ENCODE assay signal across 1 cellular context in the genomic region with DNA sequence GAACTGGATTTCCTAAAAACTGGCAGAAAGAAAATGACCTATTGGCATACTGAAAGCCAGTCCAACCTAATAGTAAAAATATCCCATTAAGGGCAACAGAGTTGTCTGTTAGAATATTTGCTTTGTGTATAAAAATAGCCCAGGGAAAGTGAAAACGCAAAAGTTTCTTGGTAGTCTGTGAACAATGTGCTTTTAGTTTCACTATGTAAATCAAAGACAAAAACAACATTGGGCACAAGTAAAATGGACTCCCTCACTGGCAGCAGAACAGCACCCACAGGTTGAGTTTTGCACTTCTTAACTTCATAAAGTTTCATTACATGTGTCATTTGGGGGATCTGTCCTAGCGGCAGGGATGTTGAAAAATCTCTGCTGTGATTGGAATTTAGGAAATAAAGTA.
TF ChIP-seq lines count a peak whose summit lies in the region.

No MANE protein-coding gene starts in this region.

TF ChIP-seq in GM23338, 12 proteins besides CTCF, POLR2A, EP300 and RAD21 (continued from another document):
- TF ChIP-seq, protein P1, sequence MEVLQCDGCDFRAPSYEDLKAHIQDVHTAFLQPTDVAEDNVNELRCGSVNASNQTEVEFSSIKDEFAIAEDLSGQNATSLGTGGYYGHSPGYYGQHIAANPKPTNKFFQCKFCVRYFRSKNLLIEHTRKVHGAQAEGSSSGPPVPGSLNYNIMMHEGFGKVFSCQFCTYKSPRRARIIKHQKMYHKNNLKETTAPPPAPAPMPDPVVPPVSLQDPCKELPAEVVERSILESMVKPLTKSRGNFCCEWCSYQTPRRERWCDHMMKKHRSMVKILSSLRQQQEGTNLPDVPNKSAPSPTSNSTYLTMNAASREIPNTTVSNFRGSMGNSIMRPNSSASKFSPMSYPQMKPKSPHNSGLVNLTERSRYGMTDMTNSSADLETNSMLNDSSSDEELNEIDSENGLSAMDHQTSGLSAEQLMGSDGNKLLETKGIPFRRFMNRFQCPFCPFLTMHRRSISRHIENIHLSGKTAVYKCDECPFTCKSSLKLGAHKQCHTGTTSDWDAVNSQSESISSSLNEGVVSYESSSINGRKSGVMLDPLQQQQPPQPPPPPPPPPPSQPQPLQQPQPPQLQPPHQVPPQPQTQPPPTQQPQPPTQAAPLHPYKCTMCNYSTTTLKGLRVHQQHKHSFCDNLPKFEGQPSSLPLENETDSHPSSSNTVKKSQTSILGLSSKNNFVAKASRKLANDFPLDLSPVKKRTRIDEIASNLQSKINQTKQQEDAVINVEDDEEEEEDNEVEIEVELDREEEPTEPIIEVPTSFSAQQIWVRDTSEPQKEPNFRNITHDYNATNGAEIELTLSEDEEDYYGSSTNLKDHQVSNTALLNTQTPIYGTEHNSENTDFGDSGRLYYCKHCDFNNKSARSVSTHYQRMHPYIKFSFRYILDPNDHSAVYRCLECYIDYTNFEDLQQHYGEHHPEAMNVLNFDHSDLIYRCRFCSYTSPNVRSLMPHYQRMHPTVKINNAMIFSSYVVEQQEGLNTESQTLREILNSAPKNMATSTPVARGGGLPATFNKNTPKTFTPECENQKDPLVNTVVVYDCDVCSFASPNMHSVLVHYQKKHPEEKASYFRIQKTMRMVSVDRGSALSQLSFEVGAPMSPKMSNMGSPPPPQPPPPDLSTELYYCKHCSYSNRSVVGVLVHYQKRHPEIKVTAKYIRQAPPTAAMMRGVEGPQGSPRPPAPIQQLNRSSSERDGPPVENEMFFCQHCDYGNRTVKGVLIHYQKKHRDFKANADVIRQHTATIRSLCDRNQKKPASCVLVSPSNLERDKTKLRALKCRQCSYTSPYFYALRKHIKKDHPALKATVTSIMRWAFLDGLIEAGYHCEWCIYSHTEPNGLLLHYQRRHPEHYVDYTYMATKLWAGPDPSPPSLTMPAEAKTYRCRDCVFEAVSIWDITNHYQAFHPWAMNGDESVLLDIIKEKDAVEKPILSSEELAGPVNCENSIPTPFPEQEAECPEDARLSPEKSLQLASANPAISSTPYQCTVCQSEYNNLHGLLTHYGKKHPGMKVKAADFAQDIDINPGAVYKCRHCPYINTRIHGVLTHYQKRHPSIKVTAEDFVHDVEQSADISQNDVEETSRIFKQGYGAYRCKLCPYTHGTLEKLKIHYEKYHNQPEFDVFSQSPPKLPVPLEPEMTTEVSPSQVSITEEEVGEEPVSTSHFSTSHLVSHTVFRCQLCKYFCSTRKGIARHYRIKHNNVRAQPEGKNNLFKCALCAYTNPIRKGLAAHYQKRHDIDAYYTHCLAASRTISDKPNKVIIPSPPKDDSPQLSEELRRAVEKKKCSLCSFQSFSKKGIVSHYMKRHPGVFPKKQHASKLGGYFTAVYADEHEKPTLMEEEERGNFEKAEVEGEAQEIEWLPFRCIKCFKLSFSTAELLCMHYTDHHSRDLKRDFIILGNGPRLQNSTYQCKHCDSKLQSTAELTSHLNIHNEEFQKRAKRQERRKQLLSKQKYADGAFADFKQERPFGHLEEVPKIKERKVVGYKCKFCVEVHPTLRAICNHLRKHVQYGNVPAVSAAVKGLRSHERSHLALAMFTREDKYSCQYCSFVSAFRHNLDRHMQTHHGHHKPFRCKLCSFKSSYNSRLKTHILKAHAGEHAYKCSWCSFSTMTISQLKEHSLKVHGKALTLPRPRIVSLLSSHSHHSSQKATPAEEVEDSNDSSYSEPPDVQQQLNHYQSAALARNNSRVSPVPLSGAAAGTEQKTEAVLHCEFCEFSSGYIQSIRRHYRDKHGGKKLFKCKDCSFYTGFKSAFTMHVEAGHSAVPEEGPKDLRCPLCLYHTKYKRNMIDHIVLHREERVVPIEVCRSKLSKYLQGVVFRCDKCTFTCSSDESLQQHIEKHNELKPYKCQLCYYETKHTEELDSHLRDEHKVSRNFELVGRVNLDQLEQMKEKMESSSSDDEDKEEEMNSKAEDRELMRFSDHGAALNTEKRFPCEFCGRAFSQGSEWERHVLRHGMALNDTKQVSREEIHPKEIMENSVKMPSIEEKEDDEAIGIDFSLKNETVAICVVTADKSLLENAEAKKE (CRISPR knock-in tag; IDR thresholded peaks at IDR 0.05) = no peak
- TF ChIP-seq POLR2AphosphoS5 (IDR thresholded peaks at IDR 0.05; ENCODE audit: low read depth) = no peak
- no peak for TF ChIP-seq CREB1 (CRISPR knock-in tag; IDR thresholded peaks at IDR 0.05; ENCODE audit: low read depth)
- no peak for TF ChIP-seq STAT1 (IDR thresholded peaks at IDR 0.05; ENCODE audit: unreplicated experiment)
